Comparison of ENCODE assay signal across 20 cellular contexts in genomic region chr3:64114651-64115050, GRCh38.
A peak's percentile ranks its signal among the peaks of the same experiment; 100 is the strongest.
DNase-seq lines count a peak whose midpoint lies in the region; ATAC-seq and TF ChIP-seq lines count a peak whose summit lies in the region.
"Had no signal": no experiment of that assay in that cellular context is flagged by ENCODE, and none has a peak within 500 bp of the region (broad histone marks: within the 10 kb centered on the region; RNA-seq: fewer than 3 reads in every experiment).

No MANE protein-coding gene starts in this region.

- H2AFZ ChIP-seq in parathyroid adenoma: no peak overlapping the region
- H2AFZ ChIP-seq: GM23338 had no signal

- no peak overlapping the region for H3K4me3 Mint-ChIP-seq in WTC11
- H3K4me3 Mint-ChIP-seq: CD4-positive, alpha-beta memory T cell; GM23338; H9 had no signal

- TF ChIP-seq CTCF in WTC11 (IDR thresholded peaks at IDR 0.05) (no peak), parathyroid adenoma (IDR thresholded peaks at IDR 0.05) (no peak), BE2C (IDR thresholded peaks at IDR 0.05; ENCODE audit: low read depth, low read length) (no peak)

- no peaks in the 10 kb centered on the region for H3K27me3 ChIP-seq in parathyroid adenoma (ENCODE audit: control insufficient read depth, insufficient read depth, low read length)
- H3K27me3 ChIP-seq in BE2C: no peaks in the 10 kb centered on the region

- H3K4me3 ChIP-seq in parathyroid adenoma (ENCODE audit: low read depth, low read length) (no peak overlapping the region), BE2C (ENCODE audit: low read depth, low read length) (no peak overlapping the region)
- H3K4me3 ChIP-seq: A549, GM23338 had no signal

- no peak overlapping the region for H3K9ac ChIP-seq in parathyroid adenoma

- H3K36me3 ChIP-seq in parathyroid adenoma (ENCODE audit: control insufficient read depth, insufficient read depth, low read length) (peaks cover 7% of the 10 kb centered on the region), BE2C (no peaks in the 10 kb centered on the region)

- H3K4me1 Mint-ChIP-seq in WTC11: peaks cover 9% of the 10 kb centered on the region
- H3K4me1 Mint-ChIP-seq: CD4-positive, alpha-beta memory T cell had no signal

- peaks cover 48% of the 10 kb centered on the region for H3K9me3 Mint-ChIP-seq in WTC11

- no peak overlapping the region for H3K27ac ChIP-seq in parathyroid adenoma
- H3K27ac ChIP-seq: A549 had no signal

- DNase-seq in WTC11 (ENCODE audit: low spot score) (no peak), iris pigment epithelial cell (ENCODE audit: low read depth) (peak; percentile 60), BE2C (no peak)
- DNase-seq in activated CD8-positive, alpha-beta memory T cell treated with anti-CD3 and anti-CD28 coated beads, Interleukin-2, amount 50 U/mL, for 48 hours: no peak
- DNase-seq: 8988T; ACHN; AML-193; C1 segment of cervical spinal cord; Calu3; CD4-positive, alpha-beta memory T cell; COR-L47; DMS79; EL; GF-D8; H9 had no signal

- no peaks in the 10 kb centered on the region for H3K79me2 ChIP-seq in parathyroid adenoma

- POLR2A ChIA-PET in WTC11 (lab: Charles Lee): no interaction called here

- CTCF ChIA-PET in WTC11 (lab: Charles Lee): no interaction called here

- no peak overlapping the region for H3K27ac Mint-ChIP-seq in WTC11
- H3K27ac Mint-ChIP-seq: CD4-positive, alpha-beta memory T cell; GM23338; H9 had no signal

- H3K4me2 ChIP-seq in parathyroid adenoma (ENCODE audit: low read length): peak overlapping the region; percentile 48
- H3K4me2 ChIP-seq: A549, GM23338 had no signal

- H3K4me1 ChIP-seq in parathyroid adenoma: no peaks in the 10 kb centered on the region
- no peaks in the 10 kb centered on the region for H3K4me1 ChIP-seq in BE2C

- H3K27me3 Mint-ChIP-seq in WTC11 (ENCODE audit: low read depth): peaks cover 7% of the 10 kb centered on the region; the same call in 1 of the 2 replicates

- H3K9me3 ChIP-seq in parathyroid adenoma (ENCODE audit: control insufficient read depth, low read length): no peaks in the 10 kb centered on the region
- H3K9me3 ChIP-seq in BE2C: no peaks in the 10 kb centered on the region

- no peak for ATAC-seq in WTC11
- no peak for ATAC-seq in GM21619 (IDR thresholded peaks at IDR 0.05; ENCODE audit: unreplicated experiment)
- ATAC-seq: A549, GM23338, HCT116 had no signal

- peaks cover 28% of the 10 kb centered on the region for H3K36me3 Mint-ChIP-seq in WTC11
- H3K36me3 Mint-ChIP-seq: CD4-positive, alpha-beta memory T cell had no signal

TF ChIP-seq in WTC11, 78 proteins besides CTCF, POLR2A, EP300 and RAD21:
- no peak for TF ChIP-seq NFYB (CRISPR knock-in tag; conservative IDR thresholded peaks at IDR 0.05; ENCODE audit: low read depth)
- TF ChIP-seq, protein P1, sequence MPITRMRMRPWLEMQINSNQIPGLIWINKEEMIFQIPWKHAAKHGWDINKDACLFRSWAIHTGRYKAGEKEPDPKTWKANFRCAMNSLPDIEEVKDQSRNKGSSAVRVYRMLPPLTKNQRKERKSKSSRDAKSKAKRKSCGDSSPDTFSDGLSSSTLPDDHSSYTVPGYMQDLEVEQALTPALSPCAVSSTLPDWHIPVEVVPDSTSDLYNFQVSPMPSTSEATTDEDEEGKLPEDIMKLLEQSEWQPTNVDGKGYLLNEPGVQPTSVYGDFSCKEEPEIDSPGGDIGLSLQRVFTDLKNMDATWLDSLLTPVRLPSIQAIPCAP (CRISPR knock-in tag; IDR thresholded peaks at IDR 0.05): no peak
- peak; percentile 82 for TF ChIP-seq ZNF317 (CRISPR knock-in tag; IDR thresholded peaks at IDR 0.05; ENCODE audit: borderline replicate concordance, low read depth)
- TF ChIP-seq ZNF671 (CRISPR knock-in tag; IDR thresholded peaks at IDR 0.05): no peak
TF ChIP-seq in WTC11: peak in this region for 1.
